In genomic region chr9:4421847-4422246, GRCh38 we compare ENCODE assay signal across 22 cellular contexts.
A peak's percentile ranks its signal among the peaks of the same experiment; 100 is the strongest.
DNase-seq lines count a peak whose midpoint lies in the region; ATAC-seq and TF ChIP-seq lines count a peak whose summit lies in the region.
"Had no signal": no experiment of that assay in that cellular context is flagged by ENCODE, and none has a peak within 500 bp of the region (broad histone marks: within the 10 kb centered on the region; RNA-seq: fewer than 3 reads in every experiment).

No MANE protein-coding gene starts in this region.

- POLR2A ChIA-PET in PC-3 (lab: Charles Lee; ENCODE audit: unreplicated experiment), result no interaction called here

- H3K4me1 ChIP-seq in PC-3 (ENCODE audit: insufficient read depth, low read length), result peaks cover 9% of the 10 kb centered on the region

- H2AFZ ChIP-seq in PC-3 (ENCODE audit: low read length), result no peak overlapping the region

- intact Hi-C loops in PC-3 (cut with micrococcal nuclease), result no loop called here

- H3K4me3 ChIP-seq in PC-3 (ENCODE audit: low read length), result no peak overlapping the region

- H3F3A ChIP-seq in PC-3 (ENCODE audit: low read length, unreplicated experiment), result no peaks in the 10 kb centered on the region

- H4K20me1 ChIP-seq in PC-3 (ENCODE audit: low read length), result no peaks in the 10 kb centered on the region

- H3K9me2 ChIP-seq in PC-3 (replicated peaks; ENCODE audit: low read length), result no peaks in the 10 kb centered on the region
- H3K9me2 ChIP-seq: SK-N-SH had no signal

- ATAC-seq in PC-3 (peak; percentile 72), SK-N-SH treated with all-trans-retinoic acid at 6 μM for 48 hours (no peak)
- ATAC-seq: HCT116 had no signal

- TF ChIP-seq CTCF in PC-3 (conservative IDR thresholded peaks at IDR 0.05; ENCODE audit: low read depth, low read length), result no peak

- H3K9me3 ChIP-seq in PC-3 (ENCODE audit: low read length), result no peaks in the 10 kb centered on the region
- H3K9me3 ChIP-seq: SK-N-SH had no signal

- no peaks in the 10 kb centered on the region for H3K79me2 ChIP-seq in PC-3 (ENCODE audit: low read length)

- BruUV-seq in PC-3 (replicated peaks; lab: Mats Ljungman, UMichigan), result no TSS peak

- no peak overlapping the region for H3K4me2 ChIP-seq in PC-3 (ENCODE audit: low read length)
- H3K4me2 ChIP-seq: SK-N-SH had no signal

- DNase-seq in NCI-H1092 treated with DMSO at 0.1 percent for 48 hours (lab: John Stamatoyannopoulos, UW), result peak; percentile 37
- DNase-seq in NCI-H1092 (lab: John Stamatoyannopoulos, UW), result no peak
- peak; percentile 24 for DNase-seq in M059J (ENCODE audit: low read depth)
- peak; percentile 37 for DNase-seq in PC-3
- DNase-seq in inferior parietal cortex (ENCODE audit: extremely low spot score), result no peak
- DNase-seq in NCI-H128 (lab: John Stamatoyannopoulos, UW; ENCODE audit: unreplicated experiment), result no peak
- no peak for DNase-seq in NCI-H2107 treated with DMSO at 0.1 percent for 48 hours (lab: John Stamatoyannopoulos, UW; ENCODE audit: unreplicated experiment)
- DNase-seq: 8988T, GOT3, Karpas-422, MM.1S, NCI-H1105, NCI-H1694, NCI-H2171 treated with DMSO at 0.1 percent for 48 hours, NCI-H446, NCI-H774, RPMI8226, SHP77 treated with DMSO at 0.1 percent for 48 hours, SK-N-SH, T-helper 1 cell had no signal

- H3K36me3 ChIP-seq in PC-3 (ENCODE audit: low read depth, low read length), result no peaks in the 10 kb centered on the region

- no peak overlapping the region for H3K27ac ChIP-seq in PC-3 (ENCODE audit: low read length)

- CTCF ChIA-PET in PC-3 (lab: Charles Lee), result no interaction called here

- no peak overlapping the region for H3K9ac ChIP-seq in PC-3 (ENCODE audit: low read length)
- H3K9ac ChIP-seq: SK-N-SH had no signal

- H3K27me3 ChIP-seq in PC-3 (ENCODE audit: low read length), result no peaks in the 10 kb centered on the region

TF ChIP-seq in SK-N-SH treated with all-trans-retinoic acid at 6 μM for 48 hours, 23 proteins besides CTCF, POLR2A, EP300 and RAD21:
- TF ChIP-seq ISL1 (CRISPR knock-in tag; IDR thresholded peaks at IDR 0.05) (no peak), ZNF70 (CRISPR knock-in tag; IDR thresholded peaks at IDR 0.05) (no peak), GLIS3 (CRISPR knock-in tag; IDR thresholded peaks at IDR 0.05) (no peak), ARNTL (CRISPR knock-in tag; IDR thresholded peaks at IDR 0.05; ENCODE audit: borderline replicate concordance, low read depth) (no peak), TOX (CRISPR knock-in tag; IDR thresholded peaks at IDR 0.05; ENCODE audit: borderline replicate concordance) (no peak), TSHZ2 (CRISPR knock-in tag; IDR thresholded peaks at IDR 0.05) (no peak), PPARA (CRISPR knock-in tag; IDR thresholded peaks at IDR 0.05; ENCODE audit: borderline replicate concordance) (no peak), SNAI2 (CRISPR knock-in tag; IDR thresholded peaks at IDR 0.05) (no peak), CSRNP3 (CRISPR knock-in tag; IDR thresholded peaks at IDR 0.05) (no peak), POU6F1 (CRISPR knock-in tag; IDR thresholded peaks at IDR 0.05; ENCODE audit: borderline replicate concordance, low read depth) (no peak)

Comparison
In these comparisons a context has a peak if more than half of its experiments do, and no peak if none do; other contexts are left out.
1. DNase-seq: peak in NCI-H1092 treated with DMSO at 0.1 percent for 48 hours (single experiment), M059J (single experiment) and PC-3 (single experiment); none in NCI-H1092 (single experiment), inferior parietal cortex (single experiment), NCI-H128 (single experiment) and NCI-H2107 treated with DMSO at 0.1 percent for 48 hours (single experiment).